18 cellular contexts compared by ENCODE assay signal in genomic region chr1:229832695-229833094, GRCh38.
"Had no signal": no experiment of that assay in that cellular context is flagged by ENCODE, and none has a peak within 500 bp of the region (broad histone marks: within the 10 kb centered on the region; RNA-seq: fewer than 3 reads in every experiment).

No MANE protein-coding gene starts in this region.

- H3K4me3 Mint-ChIP-seq: endodermal cell; naive thymus-derived CD4-positive, alpha-beta T cell; nephron progenitor cell had no signal

- H3K4me3 ChIP-seq: coronary artery, left ventricle myocardium inferior, psoas muscle, sigmoid colon, skin epidermis, stomach, thoracic aorta had no signal

- H3K4me1 Mint-ChIP-seq: endodermal cell; naive thymus-derived CD4-positive, alpha-beta T cell; nephron progenitor cell had no signal

- H3K27me3 ChIP-seq: sigmoid colon had no signal

- H3K36me3 ChIP-seq: left ventricle myocardium inferior, sigmoid colon, stomach, thoracic aorta had no signal

- H3K4me1 ChIP-seq: foreskin keratinocyte, left ventricle myocardium inferior, psoas muscle, stomach had no signal

- ATAC-seq: foreskin keratinocyte; naive thymus-derived CD4-positive, alpha-beta T cell; psoas muscle had no signal

- H3K9me3 Mint-ChIP-seq: endodermal cell, nephron progenitor cell had no signal

- H3K9me3 ChIP-seq: left ventricle myocardium inferior, psoas muscle, sigmoid colon, stomach, thoracic aorta had no signal

- H3K27ac ChIP-seq: coronary artery, foreskin keratinocyte, left ventricle myocardium inferior, psoas muscle, sigmoid colon, skin epidermis, stomach, thoracic aorta had no signal

- DNase-seq: effector CD4-positive, alpha-beta T cell; endodermal cell; erythroblast; foreskin keratinocyte; left ventricle myocardium inferior; mesendoderm; naive thymus-derived CD4-positive, alpha-beta T cell; nephron progenitor cell; psoas muscle; sigmoid colon; stimulated activated CD4-positive, alpha-beta T cell treated with anti-CD3 and anti-CD28 coated beads, Interleukin-12 subunit alpha, Interleukin-12 subunit beta, amount 100 ng/mL, for 4 hours; stimulated activated naive CD4-positive, alpha-beta T cell; stomach; substantia nigra; trophoblast cell had no signal
